8 cellular contexts compared by ENCODE assay signal in genomic region chr2:62306751-62307468, GRCh38.
A peak's percentile ranks its signal among the peaks of the same experiment; 100 is the strongest.
DNase-seq lines count a peak whose midpoint lies in the region; ATAC-seq and TF ChIP-seq lines count a peak whose summit lies in the region.

No MANE protein-coding gene starts in this region.

- ATAC-seq in GM21723 (IDR thresholded peaks at IDR 0.05; ENCODE audit: unreplicated experiment), result peak; percentile 31
- ATAC-seq in HG03095 (IDR thresholded peaks at IDR 0.05; ENCODE audit: unreplicated experiment), result no peak

- peak overlapping the region; percentile 23 for H3K4me3 Mint-ChIP-seq in activated T-cell treated with anti-CD3 and anti-CD28 coated beads, Interleukin-2, amount 50 U/mL, for 24 hours
- peak overlapping the region; percentile 35 for H3K4me3 Mint-ChIP-seq in type B pancreatic cell

- H3K4me1 Mint-ChIP-seq in activated T-cell treated with anti-CD3 and anti-CD28 coated beads, Interleukin-2, amount 50 U/mL, for 24 hours (ENCODE audit: low read depth), result peaks cover 87% of the 10 kb centered on the region
- peaks cover 58% of the 10 kb centered on the region for H3K4me1 Mint-ChIP-seq in type B pancreatic cell (ENCODE audit: unreplicated experiment)

- no peak for TF ChIP-seq CTCF in type B pancreatic cell (conservative IDR thresholded peaks at IDR 0.05)

- no peaks in the 10 kb centered on the region for H3K9me3 Mint-ChIP-seq in activated T-cell treated with anti-CD3 and anti-CD28 coated beads, Interleukin-2, amount 50 U/mL, for 24 hours
- peaks cover 9% of the 10 kb centered on the region for H3K9me3 Mint-ChIP-seq in type B pancreatic cell

- peak; percentile 45 for DNase-seq in ELF-1 (ENCODE audit: low read depth, low spot score)
- DNase-seq in NCI-H2107 treated with DMSO at 0.1 percent for 48 hours (lab: John Stamatoyannopoulos, UW; ENCODE audit: unreplicated experiment), result peak; percentile 76
- peak; percentile 61 for DNase-seq in activated T-cell treated with anti-CD3 and anti-CD28 coated beads, Interleukin-2, amount 50 U/mL, for 24 hours
- peak; percentile 65 for DNase-seq in left kidney (ENCODE audit: low read depth, low spot score)
- no peak for DNase-seq in type B pancreatic cell (ENCODE audit: extremely low spot score, unreplicated experiment)
- DNase-seq in C1 segment of cervical spinal cord (lab: John Stamatoyannopoulos, UW), result no peak

- no peaks in the 10 kb centered on the region for H3K36me3 Mint-ChIP-seq in activated T-cell treated with anti-CD3 and anti-CD28 coated beads, Interleukin-2, amount 50 U/mL, for 24 hours (ENCODE audit: low read depth)
- H3K36me3 Mint-ChIP-seq in type B pancreatic cell, result no peaks in the 10 kb centered on the region

- H3K27me3 Mint-ChIP-seq in activated T-cell treated with anti-CD3 and anti-CD28 coated beads, Interleukin-2, amount 50 U/mL, for 24 hours, result no peaks in the 10 kb centered on the region
- no peaks in the 10 kb centered on the region for H3K27me3 Mint-ChIP-seq in type B pancreatic cell

- peak overlapping the region; percentile 92 for H3K27ac Mint-ChIP-seq in activated T-cell treated with anti-CD3 and anti-CD28 coated beads, Interleukin-2, amount 50 U/mL, for 24 hours
- peak overlapping the region; percentile 84 for H3K27ac Mint-ChIP-seq in type B pancreatic cell

Comparison
In these comparisons a context has a peak if more than half of its experiments do, and no peak if none do; other contexts are left out.
1. DNase-seq: peak in ELF-1 (single experiment), NCI-H2107 treated with DMSO at 0.1 percent for 48 hours (single experiment), activated T-cell treated with anti-CD3 and anti-CD28 coated beads, Interleukin-2, amount 50 U/mL, for 24 hours (single experiment) and left kidney (single experiment); none in type B pancreatic cell (single experiment) and C1 segment of cervical spinal cord (0 of 14).